8 cellular contexts compared by ENCODE assay signal in genomic region chr11:128472128-128473110, GRCh38.
DNase-seq lines count a peak whose midpoint lies in the region; ATAC-seq and TF ChIP-seq lines count a peak whose summit lies in the region.

No MANE protein-coding gene starts in this region.

- TF ChIP-seq EP300 in SK-N-SH (IDR thresholded peaks at IDR 0.05; ENCODE audit: borderline replicate concordance in 1 of 2, low read depth in 1 of 2, low read length in 1 of 2): no peak

- no peaks in the 10 kb centered on the region for H3K9me2 ChIP-seq in SK-N-SH

- peaks cover 95% of the 10 kb centered on the region for H3K4me1 Mint-ChIP-seq in activated CD4-positive, alpha-beta T cell treated with anti-CD3 and anti-CD28 coated beads, Interleukin-2, amount 10 ng/mL, durations not matched to agents 24 days and 14 days

- POLR2A ChIA-PET in SK-N-SH (lab: Yijun Ruan, JAX): no interaction called here

- H3K4me2 ChIP-seq in SK-N-SH: no peak overlapping the region

- no peak for TF ChIP-seq RAD21 in SK-N-SH (IDR thresholded peaks at IDR 0.05; ENCODE audit: low read length)

- H3K4me3 Mint-ChIP-seq in activated CD4-positive, alpha-beta T cell treated with anti-CD3 and anti-CD28 coated beads, Interleukin-2, amount 10 ng/mL, durations not matched to agents 24 days and 14 days: peak overlapping the region; percentile 85

- intact Hi-C loops in activated CD4-positive, alpha-beta T cell treated with anti-CD3 and anti-CD28 coated beads, Interleukin-2, amount 10 ng/mL, durations not matched to agents 24 days and 14 days (cut with micrococcal nuclease): loop anchor here (1.0 to 5.0 kb wide), 15 partner anchors 10 to 435 kb away; partner anchors contain the start of gene FLI1

- H3K27ac Mint-ChIP-seq in activated CD4-positive, alpha-beta T cell treated with anti-CD3 and anti-CD28 coated beads, Interleukin-2, amount 10 ng/mL, durations not matched to agents 24 days and 14 days: peak overlapping the region; percentile 96

- CTCF ChIA-PET in SK-N-SH (lab: Yijun Ruan, JAX): interaction anchor here (0.9 to 1.6 kb wide), 3 partner anchors 12 to 160 kb away, joined by 3 to 4 read pairs (median 4); no protein-coding TSS in a partner anchor

- H3K9me3 ChIP-seq in SK-N-SH: no peaks in the 10 kb centered on the region

- H3K9ac ChIP-seq in SK-N-SH: no peak overlapping the region

- peaks cover 20 to 38% of the 10 kb centered on the region in 2 experiments for H3K4me1 ChIP-seq in SK-N-SH (ENCODE audit: control insufficient read depth in 1 of 2, insufficient read depth in 2 of 2, low read depth in 1 of 2, low read length in 1 of 2)

- ATAC-seq in SK-N-SH treated with all-trans-retinoic acid at 6 μM for 48 hours (no peak), HG03064 (IDR thresholded peaks at IDR 0.05; ENCODE audit: low read depth, unreplicated experiment) (peak; percentile 41)

- no peak overlapping the region for H2AFZ ChIP-seq in SK-N-SH (ENCODE audit: low read depth)

- DNase-seq in SK-N-SH (no peak), hepatic stellate cell (ENCODE audit: low spot score) (peak; percentile 31), DMS153 (lab: John Stamatoyannopoulos, UW) (no peak), NCI-H345 (lab: John Stamatoyannopoulos, UW) (no peak), CD1c-positive myeloid dendritic cell (ENCODE audit: extremely low spot score) (no peak)
- DNase-seq in activated CD4-positive, alpha-beta T cell treated with anti-CD3 and anti-CD28 coated beads, Interleukin-2, amount 10 ng/mL, durations not matched to agents 24 days and 14 days: peak; percentile 91

- no peak for TF ChIP-seq CTCF in SK-N-SH (IDR thresholded peaks at IDR 0.05)

- peaks cover 93% of the 10 kb centered on the region for H3K36me3 Mint-ChIP-seq in activated CD4-positive, alpha-beta T cell treated with anti-CD3 and anti-CD28 coated beads, Interleukin-2, amount 10 ng/mL, durations not matched to agents 24 days and 14 days (ENCODE audit: low read depth)

- H3K27ac ChIP-seq in SK-N-SH (ENCODE audit: low read depth in 2 of 2, low read length in 1 of 2): peak overlapping the region in 1 of 2 experiments; percentile 99; a peak in 2 of 4 replicates

- H3K79me2 ChIP-seq in SK-N-SH (ENCODE audit: insufficient read depth): peaks cover 91% of the 10 kb centered on the region

- H3K4me3 ChIP-seq in SK-N-SH (ENCODE audit: low read depth in 2 of 2, low read length in 1 of 2): no peak overlapping the region

- H3K27me3 Mint-ChIP-seq in activated CD4-positive, alpha-beta T cell treated with anti-CD3 and anti-CD28 coated beads, Interleukin-2, amount 10 ng/mL, durations not matched to agents 24 days and 14 days: no peaks in the 10 kb centered on the region

- no peaks in the 10 kb centered on the region for H4K20me1 ChIP-seq in SK-N-SH (ENCODE audit: insufficient read depth)

- 86% methylated on average over 11 of the region's 11 CpGs for WGBS in SK-N-SH (ENCODE audit: low lambda C conversion rate)

- H3K36me3 ChIP-seq in SK-N-SH (replicated peaks in 1 of 2; ENCODE audit: control insufficient read depth in 1 of 2, insufficient read depth in 2 of 2, low read length in 1 of 2): peaks cover 35 to 61% of the 10 kb centered on the region in 2 experiments

- H3K9me3 Mint-ChIP-seq in activated CD4-positive, alpha-beta T cell treated with anti-CD3 and anti-CD28 coated beads, Interleukin-2, amount 10 ng/mL, durations not matched to agents 24 days and 14 days: no peaks in the 10 kb centered on the region

- no peaks in the 10 kb centered on the region for H3K27me3 ChIP-seq in SK-N-SH (ENCODE audit: insufficient read depth)

- peaks cover 34% of the 10 kb centered on the region for H3F3A ChIP-seq in SK-N-SH (replicated peaks; ENCODE audit: insufficient read depth)

TF ChIP-seq in SK-N-SH, 30 proteins besides CTCF, POLR2A, EP300 and RAD21:
- TF ChIP-seq YY1 (IDR thresholded peaks at IDR 0.05; ENCODE audit: low read depth) (no peak), FOSL2 (IDR thresholded peaks at IDR 0.05; ENCODE audit: borderline replicate concordance, low read depth) (0 out of 2 replicates have a peak, but pooled peaks have one; percentile 18)

TF ChIP-seq in SK-N-SH treated with all-trans-retinoic acid at 6 μM for 48 hours, 23 proteins besides CTCF, POLR2A, EP300 and RAD21:
- TF ChIP-seq ZC3H10 (CRISPR knock-in tag; IDR thresholded peaks at IDR 0.05): no peak
- no peak for TF ChIP-seq ZFP3 (CRISPR knock-in tag; IDR thresholded peaks at IDR 0.05)
- TF ChIP-seq, protein P1, sequence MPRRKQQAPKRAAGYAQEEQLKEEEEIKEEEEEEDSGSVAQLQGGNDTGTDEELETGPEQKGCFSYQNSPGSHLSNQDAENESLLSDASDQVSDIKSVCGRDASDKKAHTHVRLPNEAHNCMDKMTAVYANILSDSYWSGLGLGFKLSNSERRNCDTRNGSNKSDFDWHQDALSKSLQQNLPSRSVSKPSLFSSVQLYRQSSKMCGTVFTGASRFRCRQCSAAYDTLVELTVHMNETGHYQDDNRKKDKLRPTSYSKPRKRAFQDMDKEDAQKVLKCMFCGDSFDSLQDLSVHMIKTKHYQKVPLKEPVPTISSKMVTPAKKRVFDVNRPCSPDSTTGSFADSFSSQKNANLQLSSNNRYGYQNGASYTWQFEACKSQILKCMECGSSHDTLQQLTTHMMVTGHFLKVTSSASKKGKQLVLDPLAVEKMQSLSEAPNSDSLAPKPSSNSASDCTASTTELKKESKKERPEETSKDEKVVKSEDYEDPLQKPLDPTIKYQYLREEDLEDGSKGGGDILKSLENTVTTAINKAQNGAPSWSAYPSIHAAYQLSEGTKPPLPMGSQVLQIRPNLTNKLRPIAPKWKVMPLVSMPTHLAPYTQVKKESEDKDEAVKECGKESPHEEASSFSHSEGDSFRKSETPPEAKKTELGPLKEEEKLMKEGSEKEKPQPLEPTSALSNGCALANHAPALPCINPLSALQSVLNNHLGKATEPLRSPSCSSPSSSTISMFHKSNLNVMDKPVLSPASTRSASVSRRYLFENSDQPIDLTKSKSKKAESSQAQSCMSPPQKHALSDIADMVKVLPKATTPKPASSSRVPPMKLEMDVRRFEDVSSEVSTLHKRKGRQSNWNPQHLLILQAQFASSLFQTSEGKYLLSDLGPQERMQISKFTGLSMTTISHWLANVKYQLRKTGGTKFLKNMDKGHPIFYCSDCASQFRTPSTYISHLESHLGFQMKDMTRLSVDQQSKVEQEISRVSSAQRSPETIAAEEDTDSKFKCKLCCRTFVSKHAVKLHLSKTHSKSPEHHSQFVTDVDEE (CRISPR knock-in tag; IDR thresholded peaks at IDR 0.05): no peak
- no peak for TF ChIP-seq RARB (CRISPR knock-in tag; IDR thresholded peaks at IDR 0.05)
- TF ChIP-seq ARNTL (CRISPR knock-in tag; IDR thresholded peaks at IDR 0.05; ENCODE audit: borderline replicate concordance, low read depth): no peak
- no peak for TF ChIP-seq BACH2 (CRISPR knock-in tag; IDR thresholded peaks at IDR 0.05; ENCODE audit: borderline replicate concordance)

Comparison
In these comparisons a context has a peak if more than half of its experiments do, and no peak if none do; other contexts are left out.
1. DNase-seq: peak in activated CD4-positive, alpha-beta T cell treated with anti-CD3 and anti-CD28 coated beads, Interleukin-2, amount 10 ng/mL, durations not matched to agents 24 days and 14 days (single experiment) and hepatic stellate cell (single experiment); none in SK-N-SH (single experiment), DMS153 (single experiment), NCI-H345 (single experiment) and CD1c-positive myeloid dendritic cell (single experiment).